8 cellular contexts compared by ENCODE assay signal in genomic region chr4:88613417-88613875, GRCh38. TPM values are rescaled to one million over a fixed set of nuclear protein-coding genes. Genes with fewer than 3 reads are reported as not detected.
A peak's percentile ranks its signal among the peaks of the same experiment; 100 is the strongest.
DNase-seq lines count a peak whose midpoint lies in the region; ATAC-seq and TF ChIP-seq lines count a peak whose summit lies in the region.

No MANE protein-coding gene starts in this region.

- no peaks in the 10 kb centered on the region for H3F3A ChIP-seq in Loucy (ENCODE audit: low read depth)

- no peaks in the 10 kb centered on the region for H3K9me3 Mint-ChIP-seq in stimulated activated naive B cell treated with anti-CD40 and anti-IgM and Interleukin-4, amounts not matched to agents 10 μg/mL and 1 μg/mL and 100 μg/mL, for 72 hours
- H3K9me3 Mint-ChIP-seq in glutamatergic neuron (ENCODE audit: unreplicated experiment) = peaks cover 2% of the 10 kb centered on the region

- peak overlapping the region; percentile 60 for H3K4me2 ChIP-seq in Loucy (ENCODE audit: low read depth, low read length, poor library complexity, severe bottlenecking)

- no peaks in the 10 kb centered on the region for H3K27me3 ChIP-seq in Loucy (ENCODE audit: insufficient read depth, low read length, poor library complexity, severe bottlenecking)

- no peak overlapping the region for H2AFZ ChIP-seq in Loucy (ENCODE audit: low read length)

- H3K27ac Mint-ChIP-seq in stimulated activated naive B cell treated with anti-CD40 and anti-IgM and Interleukin-4, amounts not matched to agents 10 μg/mL and 1 μg/mL and 100 μg/mL, for 72 hours = peak overlapping the region; percentile 90
- H3K27ac Mint-ChIP-seq in glutamatergic neuron (ENCODE audit: unreplicated experiment) = no peak overlapping the region

- H3K4me3 ChIP-seq in Loucy (ENCODE audit: low read length, poor library complexity, severe bottlenecking) (peak overlapping the region; percentile 45), fibroblast of pulmonary artery (replicated peaks; ENCODE audit: low read depth, low read length) (no peak overlapping the region)

- peaks cover 23% of the 10 kb centered on the region in 2 donors for H3K36me3 Mint-ChIP-seq in stimulated activated naive B cell treated with anti-CD40 and anti-IgM and Interleukin-4, amounts not matched to agents 10 μg/mL and 1 μg/mL and 100 μg/mL, for 72 hours
- no peaks in the 10 kb centered on the region for H3K36me3 Mint-ChIP-seq in glutamatergic neuron (ENCODE audit: unreplicated experiment)

- DNase-seq in activated gamma-delta T cell treated with Interleukin-2 at 50 U/mL for 16 hours (peak; percentile 31), activated gamma-delta T cell (lab: John Stamatoyannopoulos, UW) (no peak), T-helper 9 cell (peak; percentile 23), fibroblast of pulmonary artery (ENCODE audit: low read depth) (peak; percentile 32), medulla oblongata (ENCODE audit: extremely low spot score) (no peak), glutamatergic neuron (no peak)
- DNase-seq in stimulated activated naive B cell treated with anti-CD40 and anti-IgM and Interleukin-4, amounts not matched to agents 10 μg/mL and 1 μg/mL and 100 μg/mL, for 72 hours = no peak

- ATAC-seq in stimulated activated naive B cell treated with anti-CD40 and anti-IgM and Interleukin-4, amounts not matched to agents 10 μg/mL and 1 μg/mL and 100 μg/mL, for 72 hours (replicated peaks) = peak; percentile 74 to 75

- H3K9ac ChIP-seq in Loucy (ENCODE audit: low read depth, low read length, poor library complexity, severe bottlenecking) = no peak overlapping the region

- H3K4me1 Mint-ChIP-seq in stimulated activated naive B cell treated with anti-CD40 and anti-IgM and Interleukin-4, amounts not matched to agents 10 μg/mL and 1 μg/mL and 100 μg/mL, for 72 hours = peaks cover 57 to 62% of the 10 kb centered on the region in 2 donors
- H3K4me1 Mint-ChIP-seq in glutamatergic neuron (ENCODE audit: low read depth, unreplicated experiment) = peaks cover 9% of the 10 kb centered on the region

- H3K4me3 Mint-ChIP-seq in stimulated activated naive B cell treated with anti-CD40 and anti-IgM and Interleukin-4, amounts not matched to agents 10 μg/mL and 1 μg/mL and 100 μg/mL, for 72 hours = peak overlapping the region; percentile 52 to 73
- no peak overlapping the region for H3K4me3 Mint-ChIP-seq in glutamatergic neuron (ENCODE audit: unreplicated experiment)

- H3K79me2 ChIP-seq in Loucy (ENCODE audit: insufficient read depth, low read length) = no peaks in the 10 kb centered on the region; the same call in 1 of the 2 replicates

- H3K4me1 ChIP-seq in Loucy (ENCODE audit: insufficient read depth, low read length, poor library complexity, severe bottlenecking) = peaks cover 39% of the 10 kb centered on the region

- H3K9me3 ChIP-seq in Loucy (ENCODE audit: insufficient read depth, low read depth, low read length) = no peaks in the 10 kb centered on the region

- H3K36me3 ChIP-seq in Loucy (ENCODE audit: insufficient read depth, low read length) = peaks cover 4% of the 10 kb centered on the region; the same call in 1 of the 2 replicates

- H3K27me3 Mint-ChIP-seq in stimulated activated naive B cell treated with anti-CD40 and anti-IgM and Interleukin-4, amounts not matched to agents 10 μg/mL and 1 μg/mL and 100 μg/mL, for 72 hours = no peaks in the 10 kb centered on the region
- no peaks in the 10 kb centered on the region for H3K27me3 Mint-ChIP-seq in glutamatergic neuron (ENCODE audit: unreplicated experiment)

- TF ChIP-seq CTCF in Loucy (conservative IDR thresholded peaks at IDR 0.05; ENCODE audit: low read length) = no peak
- TF ChIP-seq CTCF in fibroblast of pulmonary artery (IDR thresholded peaks at IDR 0.05; ENCODE audit: low read length, missing control alignments) = no peak
- no peak for TF ChIP-seq CTCF in glutamatergic neuron (IDR thresholded peaks at IDR 0.05; ENCODE audit: partially characterized antibody, unreplicated experiment)

- peaks cover 15% of the 10 kb centered on the region for H4K20me1 ChIP-seq in Loucy (ENCODE audit: insufficient read depth, low read length, poor library complexity, severe bottlenecking)

- no peaks in the 10 kb centered on the region for H3K9me2 ChIP-seq in Loucy (replicated peaks; ENCODE audit: low read depth, low read length)

RNA-seq across cellular contexts. Expression of gene HERC3, which starts 21.2 kb away (rescaled TPM):
- 14.0 TPM for total RNA-seq in glutamatergic neuron (ENCODE audit: unreplicated experiment)

Comparison
In these comparisons a context has a peak if more than half of its experiments do, and no peak if none do; other contexts are left out.
1. DNase-seq: peak in activated gamma-delta T cell treated with Interleukin-2 at 50 U/mL for 16 hours (single experiment), T-helper 9 cell (single experiment) and fibroblast of pulmonary artery (single experiment); none in activated gamma-delta T cell (single experiment), stimulated activated naive B cell treated with anti-CD40 and anti-IgM and Interleukin-4, amounts not matched to agents 10 μg/mL and 1 μg/mL and 100 μg/mL, for 72 hours (single experiment), medulla oblongata (single experiment) and glutamatergic neuron (single experiment).